ENCODE assay signal across 8 cellular contexts in genomic region chr3:23748398-23749110, GRCh38. TPM values are rescaled to one million over a fixed set of nuclear protein-coding genes. Genes with fewer than 3 reads are reported as not detected.
DNase-seq lines count a peak whose midpoint lies in the region; ATAC-seq, FAIRE-seq and TF ChIP-seq lines count a peak whose summit lies in the region.

No MANE protein-coding gene starts in this region.

- no peak for FAIRE-seq in HepG2 (lab: Jason Lieb, UNC)

- no peak overlapping the region for H3K9ac ChIP-seq in HepG2 (ENCODE audit: insufficient read depth, low read depth, low read length)

- POLR2A ChIA-PET in HepG2 (lab: Yijun Ruan, JAX), result no interaction called here

- no peak overlapping the region for H2AFZ ChIP-seq in HepG2 (ENCODE audit: low read length)

- in situ Hi-C loops in HepG2 (cut with HindIII; ENCODE audit: extremely low pct_ligation_motif_present, low pct_unique_long_range_greater_than_20kb), result no loop called here

- CTCF ChIA-PET in HepG2 (lab: Yijun Ruan, JAX; ENCODE audit: low intra/inter-chr PET ratio, low total read pairs), result no interaction called here

- H3K4me2 ChIP-seq in HepG2 (ENCODE audit: low read depth, low read length), result no peak overlapping the region

- TF ChIP-seq EP300 in HepG2 (IDR thresholded peaks at IDR 0.05; ENCODE audit: low read depth in 2 of 2, low read length in 2 of 2) (no peak), HepG2 (CRISPR knock-in tag; IDR thresholded peaks at IDR 0.05; ENCODE audit: borderline replicate concordance) (no peak)

- no peak for TF ChIP-seq CTCF in HepG2 (CRISPR knock-in tag; IDR thresholded peaks at IDR 0.05)

- H3K4me3 ChIP-seq in HepG2 (replicated peaks in 1 of 3; ENCODE audit: insufficient read depth in 1 of 3, low read depth in 2 of 3, low read length in 3 of 3), result no peak overlapping the region

- H3K27me3 ChIP-seq in HepG2 (ENCODE audit: control insufficient read depth in 1 of 2, insufficient read depth in 2 of 2, low read length in 2 of 2), result peaks cover 1 to 21% of the 10 kb centered on the region in 2 experiments; a peak in 4 of 5 replicates

- 1% methylated on average over 4 of the region's 4 CpGs for WGBS in HepG2 (ENCODE audit: low lambda C conversion rate)

- no peaks in the 10 kb centered on the region for H3K36me3 ChIP-seq in HepG2 (replicated peaks in 1 of 2; ENCODE audit: control insufficient read depth in 1 of 2, insufficient read depth in 2 of 2, low read length in 2 of 2)

- no peaks in the 10 kb centered on the region for H4K20me1 ChIP-seq in HepG2 (ENCODE audit: insufficient read depth, low read length)

- no peak for TF ChIP-seq POLR2A in HepG2 (IDR thresholded peaks at IDR 0.05; ENCODE audit: insufficient read depth in 1 of 2, low read depth in 2 of 2, low read length in 2 of 2)

- H3K27ac ChIP-seq in HepG2 (ENCODE audit: extremely low read length, insufficient read depth, low read length), result no peak overlapping the region

- no peaks in the 10 kb centered on the region for H3K4me1 ChIP-seq in HepG2 (ENCODE audit: insufficient read depth, low read length)

- ATAC-seq in HepG2 (no peak), HG03175 (IDR thresholded peaks at IDR 0.05; ENCODE audit: unreplicated experiment) (no peak), left lobe of liver (no peak)

- no TSS peak for BruUV-seq in HepG2 (replicated peaks; lab: Mats Ljungman, UMichigan)

- peak; percentile 24 for DNase-seq in AG08396 (ENCODE audit: low spot score)
- DNase-seq in H4 (ENCODE audit: low spot score), result peak; percentile 14
- DNase-seq in SIG-M5 (lab: John Stamatoyannopoulos, UW), result peak; percentile 59
- no peak for DNase-seq in HepG2 (ENCODE audit: low spot score)
- DNase-seq in GDM1 (lab: John Stamatoyannopoulos, UW), result no peak
- no peak for DNase-seq in iPS-NIHi11 (ENCODE audit: low spot score)
- no peak for DNase-seq in left lobe of liver (ENCODE audit: low spot score)

- H3K9me3 ChIP-seq in HepG2 (ENCODE audit: low read length), result no peaks in the 10 kb centered on the region

- no peaks in the 10 kb centered on the region for H3K79me2 ChIP-seq in HepG2 (ENCODE audit: insufficient read depth, low read length)

- TF ChIP-seq RAD21 in HepG2 (CRISPR knock-in tag; IDR thresholded peaks at IDR 0.05), result no peak

- intact Hi-C loops in HepG2 (cut with micrococcal nuclease; ENCODE audit: unreplicated experiment), result no loop called here

TF ChIP-seq in HepG2, 621 proteins besides CTCF, POLR2A, EP300 and RAD21:
- TF ChIP-seq ZNF280B (CRISPR knock-in tag; IDR thresholded peaks at IDR 0.05; ENCODE audit: borderline replicate concordance) (no peak), ZFX (CRISPR knock-in tag; IDR thresholded peaks at IDR 0.05; ENCODE audit: low read depth) (no peak), CEBPB (IDR thresholded peaks at IDR 0.05; ENCODE audit: borderline replicate concordance, low read depth, low read length) (peak; percentile 37; the same call in 1 of the 2 replicates)

RNA-seq across cellular contexts. Expression of gene UBE2E1, which starts 57.2 kb away (rescaled TPM):
- 62.5 and 81.4 TPM in 2 replicates for total RNA-seq in H4 (2014; rRNA removed; shearing (Covaris generic))
- 61.8 and 82.6 TPM in 2 replicates for total RNA-seq in HepG2 (2016; rRNA removed; fragmentation: Illumina TruSeq; extraction: Trizol)
- total RNA-seq in HepG2 (2016; cell fraction: cytosol; rRNA removed; fragmentation: Illumina TruSeq; extraction: Trizol; ENCODE audit: low read depth), result 27.8 and 29.8 TPM in 2 replicates
- total RNA-seq in HepG2 (2016; cell fraction: insoluble cytoplasmic fraction; rRNA removed; fragmentation: Illumina TruSeq; extraction: Trizol), result 56.6 and 91.5 TPM in 2 replicates
- 51.7 and 51.8 TPM in 2 replicates for total RNA-seq in HepG2 (2016; cell fraction: membrane; rRNA removed; fragmentation: Illumina TruSeq; extraction: Trizol)
- total RNA-seq in HepG2 (2016; cell fraction: nucleus; rRNA removed; fragmentation: Illumina TruSeq; extraction: Trizol), result 40.2 and 43.9 TPM in 2 replicates
- polyA plus RNA-seq in HepG2 (2011; rRNA removed), result 55.4 and 56.2 TPM in 2 replicates
- 25.3 and 41.0 TPM in 2 replicates for polyA plus RNA-seq in HepG2 (2011; cell fraction: cytosol; rRNA removed)
- polyA plus RNA-seq in HepG2 (2011; cell fraction: nucleus; rRNA removed), result 24.4 and 30.9 TPM in 2 replicates
- 65.9 and 73.0 TPM in 2 replicates for polyA plus RNA-seq in HepG2 (2012)
- 40.2 and 48.2 TPM in 2 replicates for polyA plus RNA-seq in HepG2 (2016; cell fraction: cytosol; fragmentation: Illumina TruSeq; extraction: Trizol; ENCODE audit: low read depth)
- polyA plus RNA-seq in HepG2 (2016; cell fraction: insoluble cytoplasmic fraction; fragmentation: Illumina TruSeq; extraction: Trizol; ENCODE audit: low read depth), result 112 and 129 TPM in 2 replicates
- 57.7 and 60.5 TPM in 2 replicates for polyA plus RNA-seq in HepG2 (2016; cell fraction: membrane; fragmentation: Illumina TruSeq; extraction: Trizol; ENCODE audit: low read depth)
- 73.6 and 78.6 TPM in 2 replicates for polyA plus RNA-seq in HepG2 (2016; cell fraction: nucleus; fragmentation: Illumina TruSeq; extraction: Trizol; ENCODE audit: insufficient read depth, low read depth)
- polyA minus RNA-seq in HepG2 (2011; rRNA and poly(A)+ RNA removed; ENCODE audit: low replicate concordance), result 26.6 and 37.3 TPM in 2 replicates
- polyA minus RNA-seq in HepG2 (2011; cell fraction: cytosol; rRNA and poly(A)+ RNA removed), result 24.6 and 36.0 TPM in 2 replicates
- polyA minus RNA-seq in HepG2 (2011; cell fraction: nucleus; rRNA and poly(A)+ RNA removed), result 47.8 and 70.1 TPM in 2 replicates
- 17.5 TPM for total RNA-seq in left lobe of liver

Comparison
In these comparisons a context has a peak if more than half of its experiments do, and no peak if none do; other contexts are left out.
1. DNase-seq: peak in AG08396 (single experiment), H4 (single experiment) and SIG-M5 (single experiment); none in HepG2 (single experiment), GDM1 (single experiment), iPS-NIHi11 (single experiment) and left lobe of liver (single experiment).